In genomic region chr5:119445544-119445943, GRCh38 we compare ENCODE assay signal across 1 cellular context.
TF ChIP-seq lines count a peak whose summit lies in the region.

No MANE protein-coding gene starts in this region.

TF ChIP-seq in HepG2, 621 proteins besides CTCF, POLR2A, EP300 and RAD21:
- TF ChIP-seq FLYWCH1 (CRISPR knock-in tag; IDR thresholded peaks at IDR 0.05) (no peak), MAZ (IDR thresholded peaks at IDR 0.05; ENCODE audit: borderline replicate concordance, low read depth, low read length) (no peak), MAZ (CRISPR knock-in tag; IDR thresholded peaks at IDR 0.05; ENCODE audit: low read depth) (no peak), SNAPC4 (CRISPR knock-in tag; IDR thresholded peaks at IDR 0.05) (no peak), ZBTB7A (CRISPR knock-in tag; IDR thresholded peaks at IDR 0.05) (no peak), RNF2 (conservative IDR thresholded peaks at IDR 0.05; ENCODE audit: low read depth) (no peak), ZBED4 (CRISPR knock-in tag; IDR thresholded peaks at IDR 0.05; ENCODE audit: borderline replicate concordance) (no peak), RBM22 (optimal IDR thresholded peaks at IDR 0.05; ENCODE audit: low read length) (no peak), SUZ12 (IDR thresholded peaks at IDR 0.05; ENCODE audit: low read depth, low read length) (no peak)
